ENCODE assay signal across 2 cellular contexts in genomic region chr1:37429038-37429437, GRCh38.
TF ChIP-seq lines count a peak whose summit lies in the region.

No MANE protein-coding gene starts in this region.

TF ChIP-seq in K562, 482 proteins besides CTCF, POLR2A, EP300 and RAD21:
- TF ChIP-seq PATZ1 (CRISPR knock-in tag; IDR thresholded peaks at IDR 0.05; ENCODE audit: borderline replicate concordance) (no peak), TCFL5 (CRISPR knock-in tag; conservative IDR thresholded peaks at IDR 0.05) (no peak), ZFP30 (CRISPR knock-in tag; IDR thresholded peaks at IDR 0.05; ENCODE audit: borderline replicate concordance) (no peak), HDAC2 (IDR thresholded peaks at IDR 0.05) (no peak), IRF1 (CRISPR knock-in tag; IDR thresholded peaks at IDR 0.05; ENCODE audit: borderline replicate concordance) (no peak), TAF1 (IDR thresholded peaks at IDR 0.05; ENCODE audit: control insufficient read depth, extremely low read depth, insufficient read depth, low read length, severe bottlenecking) (no peak), ZSCAN32 (CRISPR knock-in tag; IDR thresholded peaks at IDR 0.05) (no peak), PURB (CRISPR knock-in tag; IDR thresholded peaks at IDR 0.05; ENCODE audit: low read depth) (no peak), ZBTB49 (CRISPR knock-in tag; IDR thresholded peaks at IDR 0.05; ENCODE audit: borderline replicate concordance) (no peak), SMARCC2 (IDR thresholded peaks at IDR 0.05; ENCODE audit: low read depth) (no peak), PRPF4 (IDR thresholded peaks at IDR 0.05; ENCODE audit: insufficient read depth, low read depth, low read length, poor library complexity, severe bottlenecking) (no peak)

TF ChIP-seq in H1, 55 proteins besides CTCF, POLR2A, EP300 and RAD21:
- TF ChIP-seq E2F6 (IDR thresholded peaks at IDR 0.05) (no peak), POLR2AphosphoS5 (IDR thresholded peaks at IDR 0.05; ENCODE audit: low read depth, low read length) (no peak), GTF2F1 (IDR thresholded peaks at IDR 0.05; ENCODE audit: borderline replicate concordance, low read depth, low read length) (no peak), CHD1 (IDR thresholded peaks at IDR 0.05; ENCODE audit: low read depth, low read length) (no peak), BACH1 (IDR thresholded peaks at IDR 0.05; ENCODE audit: low read length) (no peak), CBX5 (IDR thresholded peaks at IDR 0.05; ENCODE audit: low read depth, low read length) (no peak), ATF3 (IDR thresholded peaks at IDR 0.05; ENCODE audit: insufficient read depth, low read depth, low read length) (no peak), MAFK (IDR thresholded peaks at IDR 0.05; ENCODE audit: low read depth, low read length) (no peak), CHD2 (IDR thresholded peaks at IDR 0.05; ENCODE audit: low read length) (no peak), HDAC6 (IDR thresholded peaks at IDR 0.05; ENCODE audit: low read depth, low read length) (no peak)
TF ChIP-seq in H1: peak in this region for 0.
